Comparison of ENCODE assay signal across 9 cellular contexts in genomic region chr9:90801175-90801506, GRCh38. TPM values are rescaled to one million over a fixed set of nuclear protein-coding genes. Genes with fewer than 3 reads are reported as not detected.
DNase-seq lines count a peak whose midpoint lies in the region; ATAC-seq, FAIRE-seq and TF ChIP-seq lines count a peak whose summit lies in the region.
"Had no signal": no experiment of that assay in that cellular context is flagged by ENCODE, and none has a peak within 500 bp of the region (broad histone marks: within the 10 kb centered on the region; RNA-seq: fewer than 3 reads in every experiment).

No MANE protein-coding gene starts in this region.

- H3K36me3 Mint-ChIP-seq in osteocyte (ENCODE audit: unreplicated experiment), result peaks cover 4% of the 10 kb centered on the region

- TF ChIP-seq CTCF in pancreas (IDR thresholded peaks at IDR 0.05) (no peak), osteocyte (IDR thresholded peaks at IDR 0.05) (no peak)

- peaks cover 3 to 26% (median 12%) of the 10 kb centered on the region in 3 donors for H3K4me1 ChIP-seq in pancreas

- H3K9me3 ChIP-seq in pancreas, result no peaks in the 10 kb centered on the region

- H3K27ac Mint-ChIP-seq in osteocyte (ENCODE audit: unreplicated experiment), result no peak overlapping the region

- H3K27ac ChIP-seq in cingulate gyrus (ENCODE audit: low read depth, low read length), result peak overlapping the region; percentile 19
- peak overlapping the region; percentile 68 to 92 (median 81) for H3K27ac ChIP-seq in pancreas

- ATAC-seq in GM19455 (IDR thresholded peaks at IDR 0.05; ENCODE audit: unreplicated experiment) (peak; percentile 19), HG03520 (IDR thresholded peaks at IDR 0.05; ENCODE audit: unreplicated experiment) (peak; percentile 18), pancreas (peak in 1 of 4 donors; percentile 58)

- H3K27me3 Mint-ChIP-seq in osteocyte (ENCODE audit: unreplicated experiment), result peaks cover 86% of the 10 kb centered on the region

- no peaks in the 10 kb centered on the region for H3K27me3 ChIP-seq in pancreas

- H3K4me1 Mint-ChIP-seq in osteocyte (ENCODE audit: unreplicated experiment), result peaks cover 2% of the 10 kb centered on the region

- no peak overlapping the region for H3K4me3 Mint-ChIP-seq in osteocyte (ENCODE audit: unreplicated experiment)

- no peaks in the 10 kb centered on the region for H3K9me3 Mint-ChIP-seq in osteocyte (ENCODE audit: unreplicated experiment)

- intact Hi-C loops in pancreas (cut with DNase I), result no loop called here

- FAIRE-seq in pancreas (lab: Jason Lieb, UNC), result no peak

- H3K4me3 ChIP-seq in pancreas, result peak overlapping the region; percentile 47 to 77 (median 60)

- no peaks in the 10 kb centered on the region for H3K36me3 ChIP-seq in pancreas

- 10 to 20% methylated on average over 8 to 11 of the region's 11 CpGs for WGBS in pancreas, 2 donors

- DNase-seq in pancreas (peak in 1 of 6 donors; percentile 48), GOT3 (lab: John Stamatoyannopoulos, UW) (no peak), osteocyte (ENCODE audit: extremely low spot score, unreplicated experiment) (no peak)
- DNase-seq in activated CD4-positive, CD25-positive, alpha-beta regulatory T cell (lab: John Stamatoyannopoulos, UW), result no peak
- DNase-seq in activated CD4-positive, alpha-beta T cell treated with anti-CD3 and anti-CD28 coated beads, Interleukin-2, amount 50 U/mL, for 4 hours, result no peak

RNA-seq across cellular contexts. Expression of gene SYK, which starts 0.5 kb away (rescaled TPM):
- total RNA-seq in pancreas (10 to 100 TPM in 5 of 6 donors, 1 to 10 TPM in 1; 9.7 to 41.1 (median 12.8) TPM), osteocyte (not detected in 2 replicates)
- polyA plus RNA-seq in pancreas, result 1 to 10 TPM; 5.5 to 6.4 TPM
- total RNA-seq: lung microvascular endothelial cell had no signal

Comparison
In these comparisons a context has a peak if more than half of its experiments do, and no peak if none do; other contexts are left out.
1. RNA of gene SYK, which starts 0.5 kb away (total RNA-seq): 9.7 to 41.1 TPM in pancreas; not detected in osteocyte; every median in the first group is over 10 times any median in the second.